ENCODE assay signal across 21 cellular contexts in the genomic region with DNA sequence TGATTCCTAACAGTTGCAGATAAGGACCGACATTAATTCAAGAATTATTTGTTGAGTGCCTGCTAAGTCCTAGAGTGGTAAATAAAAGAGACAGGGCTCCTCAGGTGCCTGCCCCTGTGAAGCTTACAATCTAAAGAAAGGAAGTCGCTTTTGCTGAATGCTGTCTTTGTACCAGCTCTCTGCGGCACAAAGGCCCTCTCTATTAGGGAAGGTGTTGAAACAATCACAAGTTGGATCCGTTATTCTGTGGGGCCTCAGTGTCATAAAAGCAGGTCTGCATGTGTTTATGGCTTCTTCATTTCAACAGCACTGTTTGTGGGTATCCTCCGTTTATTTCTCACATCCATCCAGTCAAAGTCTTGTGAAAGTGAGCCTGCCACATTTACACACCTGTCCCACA. TPM values are rescaled to one million over a fixed set of nuclear protein-coding genes. Genes with fewer than 3 reads are reported as not detected.
DNase-seq lines count a peak whose midpoint lies in the region; ATAC-seq, FAIRE-seq and TF ChIP-seq lines count a peak whose summit lies in the region.
"Had no signal": no experiment of that assay in that cellular context is flagged by ENCODE, and none has a peak within 500 bp of the region (broad histone marks: within the 10 kb centered on the region; RNA-seq: fewer than 3 reads in every experiment).

No MANE protein-coding gene starts in this region.

- H3K79me2 ChIP-seq in H1 (ENCODE audit: control insufficient read depth in 1 of 2, insufficient read depth in 2 of 2, low read length in 2 of 2): no peaks in the 10 kb centered on the region

- H4K20me1 ChIP-seq in H1 (replicated peaks in 1 of 2; ENCODE audit: control insufficient read depth in 1 of 2, insufficient read depth in 2 of 2, low read length in 2 of 2): no peaks in the 10 kb centered on the region
- H4K20me1 ChIP-seq: BLaER1 treated with 17β-estradiol and CSF1 and Interleukin-3, amounts not matched to agents 10 nM and 100 nM had no signal

- no peaks in the 10 kb centered on the region for H3K36me3 ChIP-seq in CD8-positive, alpha-beta memory T cell (ENCODE audit: insufficient read depth, low read length)
- no peaks in the 10 kb centered on the region for H3K36me3 ChIP-seq in H1 (ENCODE audit: control insufficient read depth in 2 of 4, insufficient read depth in 4 of 4, low read length in 3 of 4)
- no peaks in the 10 kb centered on the region for H3K36me3 ChIP-seq in pancreas
- H3K36me3 ChIP-seq: BLaER1 treated with 17β-estradiol and CSF1 and Interleukin-3, amounts not matched to agents 10 nM and 100 nM had no signal

- H3K4me1 ChIP-seq in CD8-positive, alpha-beta memory T cell (ENCODE audit: insufficient read depth, low read length): no peaks in the 10 kb centered on the region
- H3K4me1 ChIP-seq in H1 (replicated peaks in 1 of 4; ENCODE audit: control insufficient read depth in 3 of 4, insufficient read depth in 4 of 4, low read length in 3 of 4) (peaks cover 0 to 4% (median 2%) of the 10 kb centered on the region in 4 experiments; a peak in 2 of 7 replicates), pancreas (no peaks in the 10 kb centered on the region)
- H3K4me1 ChIP-seq: BLaER1 treated with 17β-estradiol and CSF1 and Interleukin-3, amounts not matched to agents 10 nM and 100 nM had no signal

- no peaks in the 10 kb centered on the region for H3K36me3 Mint-ChIP-seq in CD8-positive, alpha-beta memory T cell

- H2BK12ac ChIP-seq in H1 (ENCODE audit: low read depth, low read length): no peak overlapping the region

- H2BK20ac ChIP-seq in H1 (ENCODE audit: low read length): no peak overlapping the region

- intact Hi-C loops in pancreas (cut with DNase I): no loop called here

- ATAC-seq in HG02970 (IDR thresholded peaks at IDR 0.05; ENCODE audit: low FRiP score, unreplicated experiment) (no peak), pancreas (no peak)
- ATAC-seq: Right ventricle myocardium inferior had no signal

- TF ChIP-seq RAD21 in H1 (IDR thresholded peaks at IDR 0.05 in 1 of 2, conservative IDR thresholded peaks at IDR 0.05 in 1 of 2; ENCODE audit: low read depth in 2 of 2, low read length in 2 of 2): no peak

- H3K56ac ChIP-seq in H1 (replicated peaks; ENCODE audit: insufficient read length, low read depth, low read length): no peak overlapping the region

- no peak for DNase-seq in CD8-positive, alpha-beta memory T cell
- DNase-seq in SK-MEL-5 (ENCODE audit: low read depth, low spot score) (peak; percentile 66), H1 (ENCODE audit: low read depth in 1 of 2, low spot score in 2 of 2) (no peak), pons (ENCODE audit: low spot score) (peak; percentile 71), H54 (ENCODE audit: insufficient read length, low spot score) (no peak), NCI-H524 (lab: John Stamatoyannopoulos, UW) (no peak), pancreas (no peak)
- DNase-seq: DMS79 treated with DMSO at 0.1 percent for 48 hours, H7, Kasumi-1, NCI-H1105 treated with DMSO at 0.1 percent for 48 hours, NCI-H1694, NCI-H2081 treated with DMSO at 0.1 percent for 48 hours, NCI-H510A, NCI-H774 had no signal

- H3K18ac ChIP-seq in H1 (ENCODE audit: extremely low read depth, low read length): no peak overlapping the region

- POLR2A ChIA-PET in CD8-positive, alpha-beta memory T cell (lab: Charles Lee): no interaction called here
- POLR2A ChIA-PET in H1 (lab: Charles Lee; ENCODE audit: partially characterized antibody): interaction anchor here (0.6 kb wide), 1 partner anchor 1093 kb away, joined by 3 read pairs; no protein-coding TSS in a partner anchor

- no peaks in the 10 kb centered on the region for H3K27me3 ChIP-seq in CD8-positive, alpha-beta memory T cell (ENCODE audit: insufficient read depth, low read length, poor library complexity, severe bottlenecking)
- H3K27me3 ChIP-seq in H1 (replicated peaks in 1 of 4; ENCODE audit: control insufficient read depth in 3 of 4, extremely low read depth in 1 of 4, insufficient read depth in 3 of 4, low read length in 3 of 4) (no peaks in the 10 kb centered on the region), pancreas (no peaks in the 10 kb centered on the region)
- H3K27me3 ChIP-seq: BLaER1 treated with 17β-estradiol and CSF1 and Interleukin-3, amounts not matched to agents 10 nM and 100 nM had no signal

- no peak overlapping the region for H3K14ac ChIP-seq in H1 (ENCODE audit: insufficient read length)

- no peak overlapping the region for H3K27ac ChIP-seq in CD8-positive, alpha-beta memory T cell (ENCODE audit: low read depth, low read length)
- H3K27ac ChIP-seq in H1 (ENCODE audit: low read depth, low read length): no peak overlapping the region
- no peak overlapping the region for H3K27ac ChIP-seq in pancreas
- H3K27ac ChIP-seq: BLaER1 treated with 17β-estradiol and CSF1 and Interleukin-3, amounts not matched to agents 10 nM and 100 nM had no signal

- H4K8ac ChIP-seq in H1 (ENCODE audit: extremely low read depth, insufficient read depth, low read length): no peak overlapping the region

- peak overlapping the region in 1 of 7 donors; percentile 21 for H3K4me3 Mint-ChIP-seq in CD8-positive, alpha-beta memory T cell

- FAIRE-seq in H1 (lab: Jason Lieb, UNC) (no peak), H54 (lab: Jason Lieb, UNC) (no peak), pancreas (lab: Jason Lieb, UNC) (no peak)
- FAIRE-seq: HTR-8/SVneo, RCC 7860 had no signal

- H2BK5ac ChIP-seq in H1 (ENCODE audit: low read depth, low read length): no peak overlapping the region

- H3K27ac Mint-ChIP-seq in CD8-positive, alpha-beta memory T cell: peak overlapping the region; percentile 8 to 94 (median 70)

- TF ChIP-seq EP300 in H1 (IDR thresholded peaks at IDR 0.05; ENCODE audit: borderline replicate concordance in 1 of 2, low read depth in 2 of 2, low read length in 2 of 2): no peak

- H2BK15ac ChIP-seq in H1 (ENCODE audit: low read length): no peak overlapping the region

- H3K4me1 Mint-ChIP-seq in CD8-positive, alpha-beta memory T cell: peaks cover 13 to 26% (median 14%) of the 10 kb centered on the region in 3 donors
- H3K4me1 Mint-ChIP-seq: IgD-negative memory B cell had no signal

- H2AK5ac ChIP-seq in H1 (ENCODE audit: low read depth, low read length): no peak overlapping the region

- 0 out of 2 replicates have a peak overlapping the region, but pooled peaks have one; percentile 23 for H2AFZ ChIP-seq in H1 (ENCODE audit: low read length)

- no peak overlapping the region for H3K23ac ChIP-seq in H1 (ENCODE audit: insufficient read length)

- no peak overlapping the region for H2BK120ac ChIP-seq in H1 (replicated peaks; ENCODE audit: low read depth, low read length)

- H3K9me3 Mint-ChIP-seq in CD8-positive, alpha-beta memory T cell: peaks cover 0 to 4% (median 0%) of the 10 kb centered on the region in 5 donors

- H3K23me2 ChIP-seq in H1 (ENCODE audit: low read depth, low read length): no peaks in the 10 kb centered on the region

- H3K27me3 Mint-ChIP-seq in CD8-positive, alpha-beta memory T cell: peaks cover 0 to 4% of the 10 kb centered on the region in 2 donors

- in situ Hi-C loops in SK-MEL-5 (cut with HindIII; ENCODE audit: low pct_unique_long_range_greater_than_20kb, low sequenced_read_pairs): no loop called here

- H3K79me1 ChIP-seq in H1 (ENCODE audit: low read depth, low read length): no peaks in the 10 kb centered on the region

- no peak overlapping the region for H3K9ac ChIP-seq in H1 (replicated peaks in 1 of 4; ENCODE audit: extremely low read depth in 1 of 4, low read depth in 3 of 4, low read length in 3 of 4)
- H3K9ac ChIP-seq: BLaER1 treated with 17β-estradiol and CSF1 and Interleukin-3, amounts not matched to agents 10 nM and 100 nM had no signal

- no peak overlapping the region for H3K4me3 ChIP-seq in CD8-positive, alpha-beta memory T cell (ENCODE audit: low read length)
- H3K4me3 ChIP-seq in H1 (ENCODE audit: extremely low read depth in 1 of 4, insufficient read depth in 2 of 4, low read depth in 3 of 4, low read length in 4 of 4) (no peak overlapping the region), pancreas (no peak overlapping the region)
- H3K4me3 ChIP-seq: BLaER1 treated with 17β-estradiol and CSF1 and Interleukin-3, amounts not matched to agents 10 nM and 100 nM had no signal

- CTCF ChIA-PET in CD8-positive, alpha-beta memory T cell (lab: Charles Lee): interaction anchor here (1.9 to 8.6 kb wide), 3 partner anchors 12 to 172 kb away, joined by 5 to 124 read pairs (median 74); no protein-coding TSS in a partner anchor
- CTCF ChIA-PET in H1 (lab: Charles Lee; ENCODE audit: partially characterized antibody): interaction anchor here (0.6 to 3.4 kb wide), 5 partner anchors 17 to 78 kb away, joined by 3 to 24 read pairs (median 4); no protein-coding TSS in a partner anchor

- WGBS in H1 (ENCODE audit: extremely low coverage in 1 of 2, insufficient coverage in 1 of 2, insufficient read length in 1 of 2, insufficient replicate concordance in 2 of 2, low coverage in 1 of 2, low lambda C conversion rate in 2 of 2, missing lambda C conversion rate in 1 of 2), 2 experiments: 80% methylated on average over 5 of the region's 5 CpGs; no CpG with 5 or more reads in 1 of the 2 experiments
- WGBS in pancreas, 2 donors: 77 to 78% methylated on average over 5 of the region's 5 CpGs

- H3K4ac ChIP-seq in H1 (replicated peaks; ENCODE audit: insufficient read length, low read depth, low read length): no peak overlapping the region

- H4K5ac ChIP-seq in H1 (ENCODE audit: insufficient read length, low read depth, low read length): no peak overlapping the region

- TF ChIP-seq CTCF in H1 (IDR thresholded peaks at IDR 0.05; ENCODE audit: control extremely low read depth in 1 of 3, insufficient read depth in 1 of 3, low read depth in 1 of 3, low read length in 3 of 3) (no peak), pancreas (IDR thresholded peaks at IDR 0.05) (no peak)

- no peak overlapping the region for H4K91ac ChIP-seq in H1 (replicated peaks; ENCODE audit: insufficient read length, low read length)

- no peaks in the 10 kb centered on the region for H3K9me3 ChIP-seq in CD8-positive, alpha-beta memory T cell (ENCODE audit: low read length)
- H3K9me3 ChIP-seq in H1 (ENCODE audit: insufficient read depth in 2 of 2, low read depth in 1 of 2, low read length in 1 of 2): peaks cover 5 to 7% of the 10 kb centered on the region in 2 experiments; a peak in 2 of 4 replicates
- no peaks in the 10 kb centered on the region for H3K9me3 ChIP-seq in pancreas

- H3K4me2 ChIP-seq in H1 (ENCODE audit: insufficient read depth in 1 of 2, low read depth in 2 of 2, low read length in 2 of 2): no peak overlapping the region
- H3K4me2 ChIP-seq: BLaER1 treated with 17β-estradiol and CSF1 and Interleukin-3, amounts not matched to agents 10 nM and 100 nM had no signal

- no peak for TF ChIP-seq POLR2A in H1 (IDR thresholded peaks at IDR 0.05; ENCODE audit: control extremely low read depth in 1 of 2, low read depth in 2 of 2, low read length in 2 of 2)
- TF ChIP-seq POLR2A in H54 (IDR thresholded peaks at IDR 0.05; ENCODE audit: low read depth, low read length): no peak

RNA-seq across cellular contexts. Expression of gene MVB12B, which starts 7.0 kb away (rescaled TPM):
- 10 to 100 TPM; 11.0 to 13.1 TPM for total RNA-seq in CD8-positive, alpha-beta memory T cell
- polyA plus RNA-seq in CD8-positive, alpha-beta memory T cell: 12.7 TPM
- total RNA-seq in SK-MEL-5 (2014; rRNA removed; shearing (Covaris generic)): 3.1 and 4.0 TPM in 2 replicates
- polyA plus RNA-seq in SK-MEL-5 (2015; cell fraction: cytosol; rRNA removed): 5.7 and 8.1 TPM in 2 replicates
- 3.9 and 4.3 TPM in 2 replicates for polyA plus RNA-seq in SK-MEL-5 (2015; cell fraction: nucleus; rRNA removed)
- total RNA-seq in H1 (2021; fragmentation: NEBNext Ultra II Directional; extraction: Animal tissue kit (Norgen Biotek cat#: 25700)): 5.0 and 5.9 TPM in 2 replicates
- polyA plus RNA-seq in H1 (2011; rRNA removed) (2.6 and 3.7 TPM in 2 replicates), pancreas (1 to 10 TPM; 2.7 to 2.9 TPM)
- 3.0 TPM for polyA plus RNA-seq in H1 (2011; cell fraction: cytosol; rRNA removed)
- 5.0 TPM for polyA plus RNA-seq in H1 (2011; cell fraction: nucleus; rRNA removed)
- polyA plus RNA-seq in H1 (2012, experiment 1 of 2): 3.1 to 4.5 TPM (median 3.4 TPM) in 4 replicates
- polyA plus RNA-seq in H1 (2012, experiment 2 of 2): 3.0 TPM
- 2.8 TPM for polyA plus RNA-seq in H1 (2013, experiment 1 of 2)
- 2.6 TPM for polyA plus RNA-seq in H1 (2013, experiment 2 of 2)
- 4.5 and 4.6 TPM in 2 replicates for polyA minus RNA-seq in H1 (2011; rRNA and poly(A)+ RNA removed)
- polyA minus RNA-seq in H1 (2011; cell fraction: cytosol; rRNA and poly(A)+ RNA removed): 6.5 TPM
- polyA minus RNA-seq in H1 (2011; cell fraction: nucleus; rRNA and poly(A)+ RNA removed): 9.8 TPM
- 1 to 10 TPM; 2.6 to 6.7 (median 4.2) TPM for total RNA-seq in pancreas

Comparison
In these comparisons a context has a peak if more than half of its experiments do, and no peak if none do; other contexts are left out.
1. DNase-seq: peak in SK-MEL-5 (single experiment) and pons (single experiment); none in CD8-positive, alpha-beta memory T cell (0 of 5), H1 (0 of 2), H54 (single experiment), NCI-H524 (0 of 2) and pancreas (0 of 6).